14 cellular contexts compared by ENCODE assay signal in genomic region chr1:221669441-221669840, GRCh38.
"Had no signal": no experiment of that assay in that cellular context is flagged by ENCODE, and none has a peak within 500 bp of the region (broad histone marks: within the 10 kb centered on the region; RNA-seq: fewer than 3 reads in every experiment).

No MANE protein-coding gene starts in this region.

- H3K36me3 ChIP-seq: cardiac muscle cell, gastrocnemius medialis, left lung, suprapubic skin, upper lobe of right lung had no signal

- H3K27me3 ChIP-seq: cardiac muscle cell, gastrocnemius medialis, left lung, suprapubic skin, upper lobe of right lung had no signal

- H3K4me1 ChIP-seq: gastrocnemius medialis, suprapubic skin, upper lobe of right lung had no signal

- DNase-seq: activated B cell treated with CpG ODN at 0.5 μM for 24 hours; activated CD4-positive, alpha-beta T cell treated with anti-CD3 and anti-CD28 coated beads, Interleukin-2, amount 10 ng/mL, durations not matched to agents 24 days and 14 days; activated naive CD4-positive, alpha-beta T cell treated with Interleukin-2 at 50 U/mL for 16 hours; activated naive CD8-positive, alpha-beta T cell treated with anti-CD3 and anti-CD28 coated beads, Interleukin-2, amount 50 U/mL, for 24 hours; gastrocnemius medialis; islet precursor cell; left lung; stimulated activated CD4-positive, alpha-beta T cell treated with anti-CD3 and anti-CD28 coated beads, Interleukin-2, amount 100 ng/mL, for 48 hours; stimulated activated CD8-positive, alpha-beta memory T cell treated with anti-CD3 and anti-CD28 coated beads, Interleukin-4, amount 100 ng/mL, for 48 hours; stimulated activated naive CD8-positive, alpha-beta T cell treated with anti-CD3 and anti-CD28 coated beads, Interleukin-15, Interleukin-2, amounts not matched to agents 100 U/mL and 50 U/mL, for 24 hours; upper lobe of right lung had no signal

- H3K27ac Mint-ChIP-seq: activated B cell treated with CpG ODN at 0.5 μM for 24 hours; activated CD4-positive, alpha-beta T cell treated with anti-CD3 and anti-CD28 coated beads, Interleukin-2, amount 10 ng/mL, durations not matched to agents 24 days and 14 days; activated naive CD8-positive, alpha-beta T cell treated with anti-CD3 and anti-CD28 coated beads, Interleukin-2, amount 50 U/mL, for 24 hours; activated T-helper 1 cell treated with anti-CD3 and anti-CD28 coated beads, Interleukin-12 subunit alpha, Interleukin-12 subunit beta, Interleukin-2, Interleukin-4 antibody, amounts not matched to agents 30 ng/mL and 10 ng/mL and 1 ng/mL, durations not matched to agents 14 hours and 24 hours and 36 hours had no signal

- H3K4me3 ChIP-seq: cardiac muscle cell, gastrocnemius medialis, left lung, suprapubic skin, upper lobe of right lung had no signal

- H3K9me3 Mint-ChIP-seq: activated B cell treated with CpG ODN at 0.5 μM for 24 hours; activated CD4-positive, alpha-beta T cell treated with anti-CD3 and anti-CD28 coated beads, Interleukin-2, amount 10 ng/mL, durations not matched to agents 24 days and 14 days; activated naive CD8-positive, alpha-beta T cell treated with anti-CD3 and anti-CD28 coated beads, Interleukin-2, amount 50 U/mL, for 24 hours; activated T-helper 1 cell treated with anti-CD3 and anti-CD28 coated beads, Interleukin-12 subunit alpha, Interleukin-12 subunit beta, Interleukin-2, Interleukin-4 antibody, amounts not matched to agents 30 ng/mL and 10 ng/mL and 1 ng/mL, durations not matched to agents 14 hours and 24 hours and 36 hours had no signal

- H3K4me3 Mint-ChIP-seq: activated B cell treated with CpG ODN at 0.5 μM for 24 hours; activated CD4-positive, alpha-beta T cell treated with anti-CD3 and anti-CD28 coated beads, Interleukin-2, amount 10 ng/mL, durations not matched to agents 24 days and 14 days; activated naive CD8-positive, alpha-beta T cell treated with anti-CD3 and anti-CD28 coated beads, Interleukin-2, amount 50 U/mL, for 24 hours; activated T-helper 1 cell treated with anti-CD3 and anti-CD28 coated beads, Interleukin-12 subunit alpha, Interleukin-12 subunit beta, Interleukin-2, Interleukin-4 antibody, amounts not matched to agents 30 ng/mL and 10 ng/mL and 1 ng/mL, durations not matched to agents 14 hours and 24 hours and 36 hours had no signal

- H3K9me3 ChIP-seq: gastrocnemius medialis, left lung, suprapubic skin, upper lobe of right lung had no signal

- H3K27me3 Mint-ChIP-seq: activated B cell treated with CpG ODN at 0.5 μM for 24 hours had no signal

- H3K27ac ChIP-seq: cardiac muscle cell, gastrocnemius medialis, left lung, suprapubic skin, upper lobe of right lung had no signal
